1 cellular context compared by ENCODE assay signal in the genomic region with DNA sequence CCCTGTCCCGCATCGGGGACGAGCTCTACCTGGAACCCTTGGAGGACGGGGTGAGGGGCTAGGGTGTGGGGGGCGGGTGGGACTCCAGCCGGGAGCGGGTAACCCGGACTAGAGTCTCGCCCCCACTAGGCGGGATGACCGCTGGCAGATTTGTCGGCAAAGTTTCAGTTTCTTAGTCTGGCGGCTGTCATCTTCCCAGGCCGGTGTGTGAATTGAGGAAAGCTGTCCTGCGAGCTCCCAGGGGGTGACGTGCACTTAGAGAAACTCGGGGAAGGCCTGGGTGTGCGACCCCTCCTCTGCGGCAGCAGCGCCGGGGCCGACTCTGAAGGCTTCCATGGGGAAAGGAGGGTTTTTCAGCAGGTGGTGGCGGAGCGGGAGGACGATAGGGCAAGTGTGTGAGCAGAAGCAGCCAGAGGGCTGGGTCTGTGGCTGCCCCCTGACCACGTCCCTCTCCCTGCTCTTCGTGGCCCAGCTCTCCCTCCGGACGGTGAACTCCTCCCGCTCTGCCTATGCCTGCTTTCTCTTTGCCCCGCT.
TF ChIP-seq lines count a peak whose summit lies in the region.

No MANE protein-coding gene starts in this region.

TF ChIP-seq in endothelial cell of umbilical vein, 7 proteins besides CTCF, POLR2A, EP300 and RAD21:
- TF ChIP-seq POLR2AphosphoS5 (IDR thresholded peaks at IDR 0.05; ENCODE audit: insufficient read depth, low read depth, low read length): no peak
- TF ChIP-seq GATA2 (IDR thresholded peaks at IDR 0.05; ENCODE audit: insufficient read depth, insufficient read length, low read depth, low read length): no peak
- TF ChIP-seq JUN (IDR thresholded peaks at IDR 0.05; ENCODE audit: borderline replicate concordance, insufficient read depth, insufficient read length, low read depth): no peak
- TF ChIP-seq EZH2 (IDR thresholded peaks at IDR 0.05; ENCODE audit: borderline replicate concordance, low read depth, low read length, severe bottlenecking): no peak
- no peak for TF ChIP-seq MYC (IDR thresholded peaks at IDR 0.05; ENCODE audit: low read depth, low read length)
- TF ChIP-seq, protein P1, sequence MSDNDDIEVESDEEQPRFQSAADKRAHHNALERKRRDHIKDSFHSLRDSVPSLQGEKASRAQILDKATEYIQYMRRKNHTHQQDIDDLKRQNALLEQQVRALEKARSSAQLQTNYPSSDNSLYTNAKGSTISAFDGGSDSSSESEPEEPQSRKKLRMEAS (IDR thresholded peaks at IDR 0.05; ENCODE audit: insufficient read depth, insufficient read length): no peak
- no peak for TF ChIP-seq FOS (IDR thresholded peaks at IDR 0.05; ENCODE audit: borderline replicate concordance, insufficient read depth, low read length)
